23 cellular contexts compared by ENCODE assay signal in genomic region chr15:58069008-58069407, GRCh38. TPM values are rescaled to one million over a fixed set of nuclear protein-coding genes. Genes with fewer than 3 reads are reported as not detected.
"Had no signal": no experiment of that assay in that cellular context is flagged by ENCODE, and none has a peak within 500 bp of the region (broad histone marks: within the 10 kb centered on the region; RNA-seq: fewer than 3 reads in every experiment).

No MANE protein-coding gene starts in this region.

- H3K27ac ChIP-seq: KMS-11, RWPE1 had no signal

- H3K4me2 ChIP-seq: KMS-11, SK-N-SH had no signal

- H3K9ac ChIP-seq: KMS-11, SK-N-SH had no signal

- H3K9me3 ChIP-seq: SK-N-SH had no signal

- ATAC-seq: Panc1, PC-3, T-cell had no signal

- DNase-seq: Kasumi-1, MM.1S, NCI-H1092, NCI-H1436, NCI-H187, NCI-H2029, NCI-H2081 treated with DMSO at 0.1 percent for 48 hours, NCI-H2171, NCI-H226, NCI-H446, NCI-H510A, NCI-H524 treated with DMSO at 0.1 percent for 48 hours, NCI-H69, NCI-H774, PC-3, SHP77, SK-N-SH, SW 1271, T-cell had no signal

RNA-seq across cellular contexts. Expression of gene ALDH1A2, which starts 3.5 kb away (rescaled TPM):
- total RNA-seq: OCI-LY7 had no signal
- polyA plus RNA-seq: SK-N-SH had no signal
